ENCODE assay signal across 17 cellular contexts in genomic region chr15:70907784-70908471, GRCh38. TPM values are rescaled to one million over a fixed set of nuclear protein-coding genes. Genes with fewer than 3 reads are reported as not detected.
DNase-seq lines count a peak whose midpoint lies in the region; FAIRE-seq and TF ChIP-seq lines count a peak whose summit lies in the region.
"Had no signal": no experiment of that assay in that cellular context is flagged by ENCODE, and none has a peak within 500 bp of the region (broad histone marks: within the 10 kb centered on the region; RNA-seq: fewer than 3 reads in every experiment).

No MANE protein-coding gene starts in this region.

- no peaks in the 10 kb centered on the region for H3K36me3 ChIP-seq in OCI-LY1 (ENCODE audit: insufficient read depth, low read length)

- no peaks in the 10 kb centered on the region for H3K79me2 ChIP-seq in OCI-LY1 (ENCODE audit: insufficient read depth, low read length)

- H3K27ac ChIP-seq in OCI-LY1 (ENCODE audit: low read depth, low read length, poor library complexity, severe bottlenecking), result no peak overlapping the region
- H3K27ac ChIP-seq: SJCRH30 had no signal

- H3K9me2 ChIP-seq in OCI-LY1 (ENCODE audit: low read depth, low read length), result no peaks in the 10 kb centered on the region

- H3K4me3 ChIP-seq in GM12865 (ENCODE audit: low read depth, low read length), result no peak overlapping the region
- H3K4me3 ChIP-seq in OCI-LY1 (ENCODE audit: low read depth, low read length, poor library complexity, severe bottlenecking), result no peak overlapping the region
- H3K4me3 ChIP-seq in epithelial cell of proximal tubule (ENCODE audit: low read depth, low read length), result no peak overlapping the region
- no peak overlapping the region for H3K4me3 ChIP-seq in retinal pigment epithelial cell (ENCODE audit: low read length)
- H3K4me3 ChIP-seq: SJCRH30 had no signal

- H3K4me2 ChIP-seq in OCI-LY1 (ENCODE audit: low read length), result no peak overlapping the region

- H3K27me3 ChIP-seq in OCI-LY1 (ENCODE audit: insufficient read depth, low read length), result no peaks in the 10 kb centered on the region
- H3K27me3 ChIP-seq: SJCRH30 had no signal

- peak; percentile 23 for TF ChIP-seq CTCF in GM12865 (IDR thresholded peaks at IDR 0.05; ENCODE audit: insufficient read depth, low read depth, low read length, missing control alignments)
- peak; percentile 53 for TF ChIP-seq CTCF in OCI-LY1 (IDR thresholded peaks at IDR 0.05; ENCODE audit: low read length)
- peak; percentile 37 for TF ChIP-seq CTCF in epithelial cell of proximal tubule (conservative IDR thresholded peaks at IDR 0.05; ENCODE audit: low read depth, low read length)
- TF ChIP-seq CTCF in retinal pigment epithelial cell (conservative IDR thresholded peaks at IDR 0.05; ENCODE audit: low read depth, low read length), result peak; percentile 26

- DNase-seq in GM12865 (ENCODE audit: low read depth), result no peak
- DNase-seq in epithelial cell of proximal tubule (ENCODE audit: low read depth), result no peak
- DNase-seq in retinal pigment epithelial cell (ENCODE audit: low read depth), result no peak
- no peak for DNase-seq in foreskin melanocyte
- no peak for DNase-seq in GM12891 (ENCODE audit: insufficient read length, low spot score)
- no peak for DNase-seq in stimulated activated CD4-positive, alpha-beta T cell treated with anti-CD3 and anti-CD28 coated beads, Interleukin-2, amount 100 ng/mL, for 48 hours
- no peak for DNase-seq in GM03348 (ENCODE audit: low spot score)
- DNase-seq: activated naive CD4-positive, alpha-beta T cell treated with anti-CD3 and anti-CD28 coated beads for 36 hours; CD4-positive, alpha-beta memory T cell; effector memory CD4-positive, alpha-beta T cell; NK-92 treated with Interleukin-12 subunit alpha and Interleukin-12 subunit beta, amount 100 ng/mL, for 24 hours; retina; SJCRH30; stimulated activated CD4-positive, alpha-beta T cell treated with anti-CD3 and anti-CD28 coated beads, Interleukin-4, amount 100 ng/mL, for 24 hours had no signal

- H3F3A ChIP-seq in OCI-LY1 (ENCODE audit: insufficient read depth, low read length), result no peaks in the 10 kb centered on the region

- no peak overlapping the region for H3K9ac ChIP-seq in OCI-LY1 (ENCODE audit: low read length)

- TF ChIP-seq POLR2A in GM12891 (IDR thresholded peaks at IDR 0.05; ENCODE audit: low read depth, low read length), result no peak

- H3K4me1 ChIP-seq in OCI-LY1 (ENCODE audit: insufficient read depth, low read length, severe bottlenecking), result no peaks in the 10 kb centered on the region
- H3K4me1 ChIP-seq: SJCRH30 had no signal

- FAIRE-seq in GM12891 (lab: Jason Lieb, UNC), result no peak
- FAIRE-seq: H54, TTC549 had no signal

- no peaks in the 10 kb centered on the region for H3K9me3 ChIP-seq in OCI-LY1 (ENCODE audit: low read length)

- no peak overlapping the region for H2AFZ ChIP-seq in OCI-LY1 (ENCODE audit: low read length)

- H4K20me1 ChIP-seq in OCI-LY1 (ENCODE audit: insufficient read depth, low read length), result no peaks in the 10 kb centered on the region

TF ChIP-seq in GM12891, 5 proteins besides CTCF, POLR2A, EP300 and RAD21:
- TF ChIP-seq TAF1 (IDR thresholded peaks at IDR 0.05; ENCODE audit: low read depth, low read length), result no peak

RNA-seq across cellular contexts. Expression of gene LRRC49, which starts 15.3 kb away (rescaled TPM):
- total RNA-seq in epithelial cell of proximal tubule, result 7.4 and 18.0 TPM in 2 replicates
- polyA plus RNA-seq in GM12891 (2012; ENCODE audit: low read depth, missing spikeins), result 1.6 TPM
- total RNA-seq: activated naive CD4-positive, alpha-beta T cell treated with anti-CD3 and anti-CD28 coated beads for 36 hours had no signal

RNA-seq across cellular contexts. Expression of gene THAP10, which starts 15.7 kb away (rescaled TPM):
- 6.5 and 9.1 TPM in 2 replicates for total RNA-seq in epithelial cell of proximal tubule
- 0.44 TPM for polyA plus RNA-seq in GM12891 (2012; ENCODE audit: low read depth, missing spikeins)
- total RNA-seq: activated naive CD4-positive, alpha-beta T cell treated with anti-CD3 and anti-CD28 coated beads for 36 hours had no signal

RNA-seq across cellular contexts. Expression of gene LARP6, which starts 54.0 kb away (rescaled TPM):
- 28.8 and 34.8 TPM in 2 replicates for total RNA-seq in epithelial cell of proximal tubule
- polyA plus RNA-seq in GM12891 (2012; ENCODE audit: low read depth, missing spikeins), result 22.5 TPM
- total RNA-seq: activated naive CD4-positive, alpha-beta T cell treated with anti-CD3 and anti-CD28 coated beads for 36 hours; CD4-positive, alpha-beta memory T cell had no signal
- polyA plus RNA-seq: CD4-positive, alpha-beta memory T cell had no signal
